Comparison of ENCODE assay signal across 9 cellular contexts in genomic region chr19:19591133-19591825, GRCh38. TPM values are rescaled to one million over a fixed set of nuclear protein-coding genes. Genes with fewer than 3 reads are reported as not detected.
DNase-seq lines count a peak whose midpoint lies in the region; ATAC-seq, FAIRE-seq and TF ChIP-seq lines count a peak whose summit lies in the region.
"Had no signal": no experiment of that assay in that cellular context is flagged by ENCODE, and none has a peak within 500 bp of the region (broad histone marks: within the 10 kb centered on the region; RNA-seq: fewer than 3 reads in every experiment).

No MANE protein-coding gene starts in this region.

- no peak overlapping the region for H2AFZ ChIP-seq in HepG2 (ENCODE audit: low read length)

- TF ChIP-seq CTCF in adrenal gland (IDR thresholded peaks at IDR 0.05) (no peak), HepG2 (CRISPR knock-in tag; IDR thresholded peaks at IDR 0.05) (no peak)

- no peaks in the 10 kb centered on the region for H3K36me3 ChIP-seq in adrenal gland (replicated peaks in 1 of 2)
- no peaks in the 10 kb centered on the region for H3K36me3 ChIP-seq in HepG2 (replicated peaks in 1 of 2; ENCODE audit: control insufficient read depth in 1 of 2, insufficient read depth in 2 of 2, low read length in 2 of 2)
- H3K36me3 ChIP-seq: thoracic aorta had no signal

- H3K4me1 ChIP-seq in adrenal gland (replicated peaks in 1 of 2) (no peaks in the 10 kb centered on the region), HepG2 (ENCODE audit: insufficient read depth, low read length) (no peaks in the 10 kb centered on the region)

- no peak for TF ChIP-seq RAD21 in HepG2 (CRISPR knock-in tag; IDR thresholded peaks at IDR 0.05)

- TF ChIP-seq EP300 in HepG2 (IDR thresholded peaks at IDR 0.05; ENCODE audit: low read depth in 2 of 2, low read length in 2 of 2) = no peak
- TF ChIP-seq EP300 in HepG2 (CRISPR knock-in tag; IDR thresholded peaks at IDR 0.05; ENCODE audit: borderline replicate concordance) = no peak

- H3K79me2 ChIP-seq in HepG2 (ENCODE audit: insufficient read depth, low read length) = no peaks in the 10 kb centered on the region

- intact Hi-C loops in adrenal gland (cut with DNase I) = no loop called here
- intact Hi-C loops in HepG2 (cut with micrococcal nuclease; ENCODE audit: unreplicated experiment) = no loop called here

- H3K9me3 ChIP-seq in adrenal gland (replicated peaks in 1 of 3) = no peaks in the 10 kb centered on the region
- H3K9me3 ChIP-seq in HepG2 (ENCODE audit: low read length) = no peaks in the 10 kb centered on the region
- H3K9me3 ChIP-seq: thoracic aorta had no signal

- H3K9ac ChIP-seq in HepG2 (ENCODE audit: insufficient read depth, low read depth, low read length) = no peak overlapping the region

- no peak overlapping the region for H3K4me3 ChIP-seq in adrenal gland
- H3K4me3 ChIP-seq in HepG2 (replicated peaks in 1 of 3; ENCODE audit: insufficient read depth in 1 of 3, low read depth in 2 of 3, low read length in 3 of 3) = no peak overlapping the region
- H3K4me3 ChIP-seq: thoracic aorta had no signal

- FAIRE-seq in HepG2 (lab: Jason Lieb, UNC) = no peak

- H3K27me3 ChIP-seq in adrenal gland = no peaks in the 10 kb centered on the region
- H3K27me3 ChIP-seq in HepG2 (ENCODE audit: control insufficient read depth in 1 of 2, insufficient read depth in 2 of 2, low read length in 2 of 2) = peaks cover 0 to 7% of the 10 kb centered on the region in 2 experiments; a peak in 3 of 5 replicates

- peak overlapping the region; percentile 1; the same call in 1 of the 2 replicates for H3K4me2 ChIP-seq in HepG2 (ENCODE audit: low read depth, low read length)

- WGBS in adrenal gland, 4 donors = 62 to 79% (median 65%) methylated on average over 5 to 13 of the region's 13 CpGs
- 3% methylated on average over 7 of the region's 13 CpGs for WGBS in HepG2 (ENCODE audit: low lambda C conversion rate)

- H3K27ac ChIP-seq in adrenal gland = peak overlapping the region in 1 of 5 donors; percentile 63
- no peak overlapping the region for H3K27ac ChIP-seq in HepG2 (ENCODE audit: extremely low read length, insufficient read depth, low read length)
- H3K27ac ChIP-seq: thoracic aorta had no signal

- POLR2A ChIA-PET in HepG2 (lab: Yijun Ruan, JAX) = no interaction called here

- CTCF ChIA-PET in HepG2 (lab: Yijun Ruan, JAX; ENCODE audit: low intra/inter-chr PET ratio, low total read pairs) = no interaction called here

- in situ Hi-C loops in HepG2 (cut with HindIII; ENCODE audit: extremely low pct_ligation_motif_present, low pct_unique_long_range_greater_than_20kb) = no loop called here

- no TSS peak for BruUV-seq in HepG2 (replicated peaks; lab: Mats Ljungman, UMichigan)

- TF ChIP-seq POLR2A in adrenal gland (IDR thresholded peaks at IDR 0.05) (no peak), HepG2 (IDR thresholded peaks at IDR 0.05; ENCODE audit: insufficient read depth in 1 of 2, low read depth in 2 of 2, low read length in 2 of 2) (no peak)

- peak; percentile 85 for ATAC-seq in HG02759 (IDR thresholded peaks at IDR 0.05; ENCODE audit: unreplicated experiment)
- ATAC-seq in SK-N-SH treated with all-trans-retinoic acid at 6 μM for 48 hours = peak; percentile 87
- ATAC-seq in HepG2 = no peak; the same call in 2 of the 3 replicates
- no peak for ATAC-seq in GM18909 (IDR thresholded peaks at IDR 0.05; ENCODE audit: poor library complexity, unreplicated experiment)

- no peaks in the 10 kb centered on the region for H4K20me1 ChIP-seq in HepG2 (ENCODE audit: insufficient read depth, low read length)

- peak; percentile 99 for DNase-seq in ELR (ENCODE audit: low read depth)
- peak in 6 of 7 donors; percentile 16 to 68 (median 40) for DNase-seq in adrenal gland
- peak; percentile 23 for DNase-seq in HepG2 (ENCODE audit: low spot score)
- peak; percentile 26 to 34 for DNase-seq in stimulated activated CD8-positive, alpha-beta memory T cell treated with anti-CD3 and anti-CD28 coated beads, Interleukin-2, amount 100 ng/mL, for 1 hour (ENCODE audit: low read depth in 2 of 2)
- DNase-seq in OCI-M2 (lab: John Stamatoyannopoulos, UW; ENCODE audit: unreplicated experiment) = no peak

RNA-seq across cellular contexts. Expression of gene PBX4, which starts 27.2 kb away (rescaled TPM):
- under 1 TPM in 5 of 8 donors, not detected in 3; 0.28 to 0.86 (median 0.54) TPM for total RNA-seq in adrenal gland
- 1 to 10 TPM in 2 of 3 donors, not detected in 1; 2.9 to 6.3 TPM for polyA plus RNA-seq in adrenal gland
- not detected in 2 replicates for total RNA-seq in HepG2 (2016; rRNA removed; fragmentation: Illumina TruSeq; extraction: Trizol)
- not detected in 2 replicates for total RNA-seq in HepG2 (2016; cell fraction: cytosol; rRNA removed; fragmentation: Illumina TruSeq; extraction: Trizol; ENCODE audit: low read depth)
- total RNA-seq in HepG2 (2016; cell fraction: insoluble cytoplasmic fraction; rRNA removed; fragmentation: Illumina TruSeq; extraction: Trizol) = not detected in 2 replicates
- not detected in 2 replicates for total RNA-seq in HepG2 (2016; cell fraction: membrane; rRNA removed; fragmentation: Illumina TruSeq; extraction: Trizol)
- total RNA-seq in HepG2 (2016; cell fraction: nucleus; rRNA removed; fragmentation: Illumina TruSeq; extraction: Trizol) = not detected in 2 replicates
- not detected in 2 replicates for polyA plus RNA-seq in HepG2 (2011; rRNA removed)
- polyA plus RNA-seq in HepG2 (2011; cell fraction: cytosol; rRNA removed) = not detected in 2 replicates
- not detected in 2 replicates for polyA plus RNA-seq in HepG2 (2011; cell fraction: nucleus; rRNA removed)
- polyA plus RNA-seq in HepG2 (2012) = not detected in 2 replicates
- polyA plus RNA-seq in HepG2 (2016; cell fraction: cytosol; fragmentation: Illumina TruSeq; extraction: Trizol; ENCODE audit: low read depth) = not detected in 2 replicates
- not detected in 2 replicates for polyA plus RNA-seq in HepG2 (2016; cell fraction: insoluble cytoplasmic fraction; fragmentation: Illumina TruSeq; extraction: Trizol; ENCODE audit: low read depth)
- not detected in 2 replicates for polyA plus RNA-seq in HepG2 (2016; cell fraction: membrane; fragmentation: Illumina TruSeq; extraction: Trizol; ENCODE audit: low read depth)
- polyA plus RNA-seq in HepG2 (2016; cell fraction: nucleus; fragmentation: Illumina TruSeq; extraction: Trizol; ENCODE audit: insufficient read depth, low read depth) = not detected in 2 replicates
- 2.6 TPM in 1 of 2 replicates, not detected in the other for polyA minus RNA-seq in HepG2 (2011; rRNA and poly(A)+ RNA removed; ENCODE audit: low replicate concordance)
- not detected in 2 replicates for polyA minus RNA-seq in HepG2 (2011; cell fraction: cytosol; rRNA and poly(A)+ RNA removed)
- not detected in 2 replicates for polyA minus RNA-seq in HepG2 (2011; cell fraction: nucleus; rRNA and poly(A)+ RNA removed)
- total RNA-seq: thoracic aorta had no signal

RNA-seq across cellular contexts. Expression of gene LPAR2, which starts 36.7 kb away (rescaled TPM):
- total RNA-seq in adrenal gland (1 to 10 TPM in 7 of 8 donors, under 1 TPM in 1; 0.95 to 5.1 (median 3.9) TPM), HepG2 (2016; rRNA removed; fragmentation: Illumina TruSeq; extraction: Trizol) (0.72 and 0.86 TPM in 2 replicates)
- polyA plus RNA-seq in adrenal gland (10 to 100 TPM in 1 of 3 donors, 1 to 10 TPM in 1, under 1 TPM in 1; 0.93 to 10.5 (median 3.8) TPM), HepG2 (2011; rRNA removed) (3.6 TPM in 2 replicates)
- total RNA-seq in HepG2 (2016; cell fraction: cytosol; rRNA removed; fragmentation: Illumina TruSeq; extraction: Trizol; ENCODE audit: low read depth) = not detected in 2 replicates
- total RNA-seq in HepG2 (2016; cell fraction: insoluble cytoplasmic fraction; rRNA removed; fragmentation: Illumina TruSeq; extraction: Trizol) = 0.27 and 0.82 TPM in 2 replicates
- 0.19 TPM in 1 of 2 replicates, not detected in the other for total RNA-seq in HepG2 (2016; cell fraction: membrane; rRNA removed; fragmentation: Illumina TruSeq; extraction: Trizol)
- 0.50 and 1.2 TPM in 2 replicates for total RNA-seq in HepG2 (2016; cell fraction: nucleus; rRNA removed; fragmentation: Illumina TruSeq; extraction: Trizol)
- polyA plus RNA-seq in HepG2 (2011; cell fraction: cytosol; rRNA removed) = 0.54 and 0.72 TPM in 2 replicates
- polyA plus RNA-seq in HepG2 (2011; cell fraction: nucleus; rRNA removed) = 37.6 and 51.5 TPM in 2 replicates
- polyA plus RNA-seq in HepG2 (2012) = 4.0 and 4.3 TPM in 2 replicates
- polyA plus RNA-seq in HepG2 (2016; cell fraction: cytosol; fragmentation: Illumina TruSeq; extraction: Trizol; ENCODE audit: low read depth) = 0.12 and 0.14 TPM in 2 replicates
- polyA plus RNA-seq in HepG2 (2016; cell fraction: insoluble cytoplasmic fraction; fragmentation: Illumina TruSeq; extraction: Trizol; ENCODE audit: low read depth) = 0.24 and 0.39 TPM in 2 replicates
- not detected in 2 replicates for polyA plus RNA-seq in HepG2 (2016; cell fraction: membrane; fragmentation: Illumina TruSeq; extraction: Trizol; ENCODE audit: low read depth)
- 6.2 and 6.6 TPM in 2 replicates for polyA plus RNA-seq in HepG2 (2016; cell fraction: nucleus; fragmentation: Illumina TruSeq; extraction: Trizol; ENCODE audit: insufficient read depth, low read depth)
- polyA minus RNA-seq in HepG2 (2011; rRNA and poly(A)+ RNA removed; ENCODE audit: low replicate concordance) = 1.3 and 4.7 TPM in 2 replicates
- polyA minus RNA-seq in HepG2 (2011; cell fraction: cytosol; rRNA and poly(A)+ RNA removed) = not detected in 2 replicates
- 1.6 and 5.4 TPM in 2 replicates for polyA minus RNA-seq in HepG2 (2011; cell fraction: nucleus; rRNA and poly(A)+ RNA removed)

RNA-seq across cellular contexts. Expression of gene GMIP, which starts 52.2 kb away (rescaled TPM):
- total RNA-seq in adrenal gland = 10 to 100 TPM in 5 of 8 donors, 1 to 10 TPM in 3; 5.6 to 17.0 (median 10.6) TPM
- polyA plus RNA-seq in adrenal gland = 10 to 100 TPM in 1 of 3 donors, 1 to 10 TPM in 2; 2.7 to 13.8 (median 3.2) TPM
- 1.3 and 1.8 TPM in 2 replicates for total RNA-seq in HepG2 (2016; rRNA removed; fragmentation: Illumina TruSeq; extraction: Trizol)
- total RNA-seq in HepG2 (2016; cell fraction: cytosol; rRNA removed; fragmentation: Illumina TruSeq; extraction: Trizol; ENCODE audit: low read depth) = 0.88 and 1.5 TPM in 2 replicates
- total RNA-seq in HepG2 (2016; cell fraction: insoluble cytoplasmic fraction; rRNA removed; fragmentation: Illumina TruSeq; extraction: Trizol) = 1.4 and 1.5 TPM in 2 replicates
- total RNA-seq in HepG2 (2016; cell fraction: membrane; rRNA removed; fragmentation: Illumina TruSeq; extraction: Trizol) = 0.80 and 1.5 TPM in 2 replicates
- total RNA-seq in HepG2 (2016; cell fraction: nucleus; rRNA removed; fragmentation: Illumina TruSeq; extraction: Trizol) = 1.7 and 2.0 TPM in 2 replicates
- 1.4 and 1.5 TPM in 2 replicates for polyA plus RNA-seq in HepG2 (2011; rRNA removed)
- polyA plus RNA-seq in HepG2 (2011; cell fraction: cytosol; rRNA removed) = 0.62 and 0.71 TPM in 2 replicates
- polyA plus RNA-seq in HepG2 (2011; cell fraction: nucleus; rRNA removed) = 16.5 and 21.4 TPM in 2 replicates
- polyA plus RNA-seq in HepG2 (2012) = 2.1 and 3.2 TPM in 2 replicates
- 0.38 and 0.47 TPM in 2 replicates for polyA plus RNA-seq in HepG2 (2016; cell fraction: cytosol; fragmentation: Illumina TruSeq; extraction: Trizol; ENCODE audit: low read depth)
- 1.8 and 2.2 TPM in 2 replicates for polyA plus RNA-seq in HepG2 (2016; cell fraction: insoluble cytoplasmic fraction; fragmentation: Illumina TruSeq; extraction: Trizol; ENCODE audit: low read depth)
- polyA plus RNA-seq in HepG2 (2016; cell fraction: membrane; fragmentation: Illumina TruSeq; extraction: Trizol; ENCODE audit: low read depth) = 0.83 and 0.98 TPM in 2 replicates
- polyA plus RNA-seq in HepG2 (2016; cell fraction: nucleus; fragmentation: Illumina TruSeq; extraction: Trizol; ENCODE audit: insufficient read depth, low read depth) = 4.6 and 6.5 TPM in 2 replicates
- 1.3 and 6.5 TPM in 2 replicates for polyA minus RNA-seq in HepG2 (2011; rRNA and poly(A)+ RNA removed; ENCODE audit: low replicate concordance)
- polyA minus RNA-seq in HepG2 (2011; cell fraction: cytosol; rRNA and poly(A)+ RNA removed) = 0.79 and 2.2 TPM in 2 replicates
- polyA minus RNA-seq in HepG2 (2011; cell fraction: nucleus; rRNA and poly(A)+ RNA removed) = 2.4 and 3.0 TPM in 2 replicates

RNA-seq across cellular contexts. Expression of gene CILP2, which starts 53.2 kb away (rescaled TPM):
- under 1 TPM in 1 of 8 donors, not detected in 7; 0.43 TPM for total RNA-seq in adrenal gland
- under 1 TPM in 2 of 3 donors, not detected in 1; 0.13 to 0.24 TPM for polyA plus RNA-seq in adrenal gland
- 0.09 TPM in 1 of 2 replicates, not detected in the other for total RNA-seq in HepG2 (2016; rRNA removed; fragmentation: Illumina TruSeq; extraction: Trizol)
- not detected in 2 replicates for total RNA-seq in HepG2 (2016; cell fraction: cytosol; rRNA removed; fragmentation: Illumina TruSeq; extraction: Trizol; ENCODE audit: low read depth)
- 0.15 TPM in 1 of 2 replicates, not detected in the other for total RNA-seq in HepG2 (2016; cell fraction: insoluble cytoplasmic fraction; rRNA removed; fragmentation: Illumina TruSeq; extraction: Trizol)
- not detected in 2 replicates for total RNA-seq in HepG2 (2016; cell fraction: membrane; rRNA removed; fragmentation: Illumina TruSeq; extraction: Trizol)
- total RNA-seq in HepG2 (2016; cell fraction: nucleus; rRNA removed; fragmentation: Illumina TruSeq; extraction: Trizol) = 0.16 and 0.19 TPM in 2 replicates
- polyA plus RNA-seq in HepG2 (2011; rRNA removed) = 0.18 and 0.37 TPM in 2 replicates
- 0.16 and 0.19 TPM in 2 replicates for polyA plus RNA-seq in HepG2 (2011; cell fraction: cytosol; rRNA removed)
- 0.66 and 0.74 TPM in 2 replicates for polyA plus RNA-seq in HepG2 (2011; cell fraction: nucleus; rRNA removed)
- polyA plus RNA-seq in HepG2 (2012) = 0.31 and 0.51 TPM in 2 replicates
- not detected in 2 replicates for polyA plus RNA-seq in HepG2 (2016; cell fraction: cytosol; fragmentation: Illumina TruSeq; extraction: Trizol; ENCODE audit: low read depth)
- 0.05 and 0.12 TPM in 2 replicates for polyA plus RNA-seq in HepG2 (2016; cell fraction: insoluble cytoplasmic fraction; fragmentation: Illumina TruSeq; extraction: Trizol; ENCODE audit: low read depth)
- not detected in 2 replicates for polyA plus RNA-seq in HepG2 (2016; cell fraction: membrane; fragmentation: Illumina TruSeq; extraction: Trizol; ENCODE audit: low read depth)
- polyA plus RNA-seq in HepG2 (2016; cell fraction: nucleus; fragmentation: Illumina TruSeq; extraction: Trizol; ENCODE audit: insufficient read depth, low read depth) = 0.35 and 0.44 TPM in 2 replicates
- polyA minus RNA-seq in HepG2 (2011; rRNA and poly(A)+ RNA removed; ENCODE audit: low replicate concordance) = 0.20 and 0.30 TPM in 2 replicates
- polyA minus RNA-seq in HepG2 (2011; cell fraction: cytosol; rRNA and poly(A)+ RNA removed) = 0.26 and 0.30 TPM in 2 replicates
- 0.26 and 0.37 TPM in 2 replicates for polyA minus RNA-seq in HepG2 (2011; cell fraction: nucleus; rRNA and poly(A)+ RNA removed)

Comparison
In these comparisons a context has a peak if more than half of its experiments do, and no peak if none do; other contexts are left out.
1. ATAC-seq: peak in HG02759 (single experiment) and SK-N-SH treated with all-trans-retinoic acid at 6 μM for 48 hours (single experiment); none in HepG2 (single experiment) and GM18909 (single experiment).